Comparison of ENCODE assay signal across 8 cellular contexts in genomic region chr3:195994343-195994742, GRCh38.
DNase-seq lines count a peak whose midpoint lies in the region; ATAC-seq, FAIRE-seq and TF ChIP-seq lines count a peak whose summit lies in the region.
"Not testable (repeated sequence)": the region's sequence is repeated elsewhere in the genome, so short reads cannot be mapped to it uniquely, and the experiment has no call there.

No MANE protein-coding gene starts in this region.

- not testable (repeated sequence) for H3K4me3 ChIP-seq in endothelial cell of umbilical vein (replicated peaks in 1 of 3; ENCODE audit: insufficient read depth in 1 of 3, low read depth in 1 of 3, low read length in 3 of 3); HepG2 (replicated peaks in 1 of 3; ENCODE audit: insufficient read depth in 1 of 3, low read depth in 2 of 3, low read length in 3 of 3); spleen

- H3K4me1 ChIP-seq in endothelial cell of umbilical vein (ENCODE audit: control insufficient read depth, extremely low read depth, insufficient read depth, low read length); HepG2 (ENCODE audit: insufficient read depth, low read length); spleen: not testable (repeated sequence)

- dilution Hi-C loops in endothelial cell of umbilical vein (cut with MboI; ENCODE audit: extremely low pct_ligation_motif_present, low sequenced_read_pairs): not testable (repeated sequence)

- CTCF ChIA-PET in endothelial cell of umbilical vein (lab: Charles Lee); HepG2 (lab: Yijun Ruan, JAX; ENCODE audit: low intra/inter-chr PET ratio, low total read pairs): not testable (repeated sequence)

- intact Hi-C loops in endothelial cell of umbilical vein (cut with micrococcal nuclease): loop anchor here (5.0 kb wide), 1 partner anchor 142 kb away; no protein-coding TSS in a partner anchor
- intact Hi-C loops in HepG2 (cut with micrococcal nuclease; ENCODE audit: unreplicated experiment); spleen (cut with DNase I; ENCODE audit: low total_unique reads): not testable (repeated sequence)

- not testable (repeated sequence) for ATAC-seq in HepG2; stimulated activated naive CD8-positive, alpha-beta T cell treated with anti-CD3 and anti-CD28 coated beads, Interleukin-15, Interleukin-2, amounts not matched to agents 100 U/mL and 50 U/mL, for 24 hours

- peak; percentile 3 for DNase-seq in CMK (ENCODE audit: low read depth)
- DNase-seq in LoVo (ENCODE audit: low spot score): peak; percentile 15
- DNase-seq in activated CD4-positive, CD25-positive, alpha-beta regulatory T cell treated with anti-CD3 and anti-CD28 coated beads, Interleukin-2, amount 50 U/mL, for 72 hours: peak; percentile 76
- peak; percentile 36 for DNase-seq in activated gamma-delta T cell treated with anti-CD3 and anti-CD28 coated beads, Interleukin-2, amount 50 U/mL, for 16 hours (ENCODE audit: low read depth)
- DNase-seq in endothelial cell of umbilical vein (ENCODE audit: low read depth, low spot score): not testable (repeated sequence)
- peak; percentile 16 for DNase-seq in HepG2 (ENCODE audit: low spot score)
- peak; percentile 87 for DNase-seq in spleen
- DNase-seq in stimulated activated naive CD8-positive, alpha-beta T cell treated with anti-CD3 and anti-CD28 coated beads, Interleukin-15, Interleukin-2, amounts not matched to agents 100 U/mL and 50 U/mL, for 24 hours: peak; percentile 72

- H3K9ac ChIP-seq in endothelial cell of umbilical vein (replicated peaks; ENCODE audit: extremely low read depth, insufficient read depth, low read length); HepG2 (ENCODE audit: insufficient read depth, low read depth, low read length): not testable (repeated sequence)

- FAIRE-seq in endothelial cell of umbilical vein (lab: Jason Lieb, UNC); HepG2 (lab: Jason Lieb, UNC): not testable (repeated sequence)

- in situ Hi-C loops in HepG2 (cut with HindIII; ENCODE audit: extremely low pct_ligation_motif_present, low pct_unique_long_range_greater_than_20kb): not testable (repeated sequence)

- H3K79me2 ChIP-seq in endothelial cell of umbilical vein (ENCODE audit: control insufficient read depth, insufficient read depth, low read length); HepG2 (ENCODE audit: insufficient read depth, low read length): not testable (repeated sequence)

- not testable (repeated sequence) for TF ChIP-seq POLR2A in endothelial cell of umbilical vein (IDR thresholded peaks at IDR 0.05; ENCODE audit: low read depth, low read length); HepG2 (IDR thresholded peaks at IDR 0.05; ENCODE audit: insufficient read depth in 1 of 2, low read depth in 2 of 2, low read length in 2 of 2); spleen (IDR thresholded peaks at IDR 0.05)

- 17% methylated on average over 11 of the region's 14 CpGs for WGBS in HepG2 (ENCODE audit: low lambda C conversion rate)
- 6 to 27% (median 18%) methylated on average over 9 to 13 of the region's 14 CpGs; no CpG with 5 or more reads in 1 of the 5 donors for WGBS in spleen, 5 donors

- not testable (repeated sequence) for H3K9me1 ChIP-seq in endothelial cell of umbilical vein (replicated peaks; ENCODE audit: control insufficient read depth, extremely low read depth, insufficient read depth, low read length)

- POLR2A ChIA-PET in endothelial cell of umbilical vein (lab: Charles Lee); HepG2 (lab: Yijun Ruan, JAX): not testable (repeated sequence)

- BruUV-seq in endothelial cell of umbilical vein (replicated peaks; lab: Mats Ljungman, UMichigan); HepG2 (replicated peaks; lab: Mats Ljungman, UMichigan): not testable (repeated sequence)

- TF ChIP-seq CTCF in endothelial cell of umbilical vein (IDR thresholded peaks at IDR 0.05; ENCODE audit: extremely low read depth in 1 of 2, insufficient read depth in 1 of 2, low read depth in 1 of 2, low read length in 2 of 2) (peak; percentile 10 to 44), spleen (IDR thresholded peaks at IDR 0.05 in 8 of 11, conservative IDR thresholded peaks at IDR 0.05 in 3 of 11) (peak in 4 of 11 experiments; percentile 18 to 67 (median 50))
- not testable (repeated sequence) for TF ChIP-seq CTCF in HepG2 (CRISPR knock-in tag; IDR thresholded peaks at IDR 0.05)

- H4K20me1 ChIP-seq in endothelial cell of umbilical vein (replicated peaks; ENCODE audit: control insufficient read depth, extremely low read depth, insufficient read depth, low read length); HepG2 (ENCODE audit: insufficient read depth, low read length): not testable (repeated sequence)

- H3K27ac ChIP-seq in endothelial cell of umbilical vein (ENCODE audit: insufficient read depth, low read depth, low read length); HepG2 (ENCODE audit: extremely low read length, insufficient read depth, low read length); spleen: not testable (repeated sequence)

- not testable (repeated sequence) for H3K36me3 ChIP-seq in endothelial cell of umbilical vein (ENCODE audit: control insufficient read depth in 2 of 2, extremely low read depth in 1 of 2, insufficient read depth in 2 of 2, low read length in 2 of 2); HepG2 (replicated peaks in 1 of 2; ENCODE audit: control insufficient read depth in 1 of 2, insufficient read depth in 2 of 2, low read length in 2 of 2); spleen

- H3K9me3 ChIP-seq in endothelial cell of umbilical vein (replicated peaks; ENCODE audit: control insufficient read depth, insufficient read depth, low read length); HepG2 (ENCODE audit: low read length); spleen: not testable (repeated sequence)

- H3K4me2 ChIP-seq in endothelial cell of umbilical vein (ENCODE audit: insufficient read depth, low read length); HepG2 (ENCODE audit: low read depth, low read length): not testable (repeated sequence)

- not testable (repeated sequence) for TF ChIP-seq EP300 in HepG2 (IDR thresholded peaks at IDR 0.05; ENCODE audit: low read depth in 2 of 2, low read length in 2 of 2); HepG2 (CRISPR knock-in tag; IDR thresholded peaks at IDR 0.05; ENCODE audit: borderline replicate concordance)

- not testable (repeated sequence) for TF ChIP-seq RAD21 in HepG2 (CRISPR knock-in tag; IDR thresholded peaks at IDR 0.05)

- not testable (repeated sequence) for H2AFZ ChIP-seq in endothelial cell of umbilical vein (ENCODE audit: low read depth, low read length); HepG2 (ENCODE audit: low read length)

- not testable (repeated sequence) for H3K27me3 ChIP-seq in endothelial cell of umbilical vein (ENCODE audit: control insufficient read depth in 2 of 2, insufficient read depth in 2 of 2, low read length in 2 of 2); HepG2 (ENCODE audit: control insufficient read depth in 1 of 2, insufficient read depth in 2 of 2, low read length in 2 of 2)
- peaks cover 0 to 10% (median 0%) of the 10 kb centered on the region in 7 donors for H3K27me3 ChIP-seq in spleen (replicated peaks in 1 of 7)
